Comparison of ENCODE assay signal across 8 cellular contexts in genomic region chr7:5780801-5781496, GRCh38. TPM values are rescaled to one million over a fixed set of nuclear protein-coding genes. Genes with fewer than 3 reads are reported as not detected.
A peak's percentile ranks its signal among the peaks of the same experiment; 100 is the strongest.
DNase-seq lines count a peak whose midpoint lies in the region; ATAC-seq and TF ChIP-seq lines count a peak whose summit lies in the region.

No MANE protein-coding gene starts in this region.

- ATAC-seq in GM21447 (IDR thresholded peaks at IDR 0.05; ENCODE audit: unreplicated experiment) (peak; percentile 39), mucosa of descending colon (peak; percentile 79)
- ATAC-seq in activated CD8-positive, alpha-beta T cell treated with anti-CD3 and anti-CD28 coated beads for 36 hours: peak; percentile 15
- peak; percentile 42 for ATAC-seq in stimulated activated naive CD8-positive, alpha-beta T cell treated with anti-CD3 and anti-CD28 coated beads, Interleukin-15, Interleukin-2, amounts not matched to agents 100 U/mL and 50 U/mL, for 24 hours

- H3K27me3 ChIP-seq in HUES6 (ENCODE audit: control insufficient read depth, insufficient read depth, low read length): no peaks in the 10 kb centered on the region

- H3K36me3 ChIP-seq in HUES6 (ENCODE audit: control insufficient read depth, insufficient read depth, low read length) (peaks cover 15% of the 10 kb centered on the region), mucosa of descending colon (ENCODE audit: low read depth) (no peaks in the 10 kb centered on the region)

- H3K4me3 ChIP-seq in HUES6 (ENCODE audit: low read depth, low read length): peak overlapping the region; percentile 79
- peak overlapping the region; percentile 80 for H3K4me3 ChIP-seq in mucosa of descending colon

- H3K27ac ChIP-seq in HUES6 (ENCODE audit: low read depth, low read length) (peak overlapping the region; percentile 77; the same call in 1 of the 2 replicates), epithelial cell of prostate (peak overlapping the region; percentile 58)

- peaks cover 27% of the 10 kb centered on the region for H3K36me3 Mint-ChIP-seq in activated CD8-positive, alpha-beta T cell treated with anti-CD3 and anti-CD28 coated beads for 36 hours (ENCODE audit: low read depth)

- no peaks in the 10 kb centered on the region for H3K27me3 Mint-ChIP-seq in activated CD8-positive, alpha-beta T cell treated with anti-CD3 and anti-CD28 coated beads for 36 hours

- intact Hi-C loops in activated CD8-positive, alpha-beta T cell treated with anti-CD3 and anti-CD28 coated beads for 36 hours (cut with micrococcal nuclease): loop anchor here (2.0 kb wide), 1 partner anchor 42 kb away; no protein-coding TSS in a partner anchor
- intact Hi-C loops in mucosa of descending colon (cut with DNase I, micrococcal nuclease): no loop called here

- H3K4me3 Mint-ChIP-seq in activated CD8-positive, alpha-beta T cell treated with anti-CD3 and anti-CD28 coated beads for 36 hours: peak overlapping the region; percentile 78

- H3K9me3 ChIP-seq in HUES6 (ENCODE audit: control insufficient read depth, insufficient read depth, low read depth, low read length): peaks cover 3% of the 10 kb centered on the region; the same call in 1 of the 2 replicates
- no peaks in the 10 kb centered on the region for H3K9me3 ChIP-seq in mucosa of descending colon

- H3K4me1 ChIP-seq in HUES6 (ENCODE audit: control insufficient read depth, insufficient read depth, low read length) (peaks cover 3% of the 10 kb centered on the region; the same call in 1 of the 2 replicates), mucosa of descending colon (ENCODE audit: low read depth) (peaks cover 7% of the 10 kb centered on the region)

- POLR2A ChIA-PET in activated CD8-positive, alpha-beta T cell treated with anti-CD3 and anti-CD28 coated beads for 36 hours (lab: Charles Lee): interaction anchor here (0.7 to 1.1 kb wide), 4 partner anchors 14 to 84 kb away, joined by 3 to 4 read pairs (median 3); no protein-coding TSS in a partner anchor

- peak overlapping the region; percentile 88 for H3K27ac Mint-ChIP-seq in activated CD8-positive, alpha-beta T cell treated with anti-CD3 and anti-CD28 coated beads for 36 hours

- H3K4me1 Mint-ChIP-seq in activated CD8-positive, alpha-beta T cell treated with anti-CD3 and anti-CD28 coated beads for 36 hours (ENCODE audit: low read depth): peaks cover 39% of the 10 kb centered on the region

- CTCF ChIA-PET in activated CD8-positive, alpha-beta T cell treated with anti-CD3 and anti-CD28 coated beads for 36 hours (lab: Charles Lee): interaction anchor here (0.6 to 1.5 kb wide), 16 partner anchors 10 to 287 kb away, joined by 3 to 5 read pairs (median 3); no protein-coding TSS in a partner anchor

- H3K9me3 Mint-ChIP-seq in activated CD8-positive, alpha-beta T cell treated with anti-CD3 and anti-CD28 coated beads for 36 hours: peaks cover 3% of the 10 kb centered on the region

- peak; percentile 43 for DNase-seq in EL
- DNase-seq in activated CD8-positive, alpha-beta T cell treated with anti-CD3 and anti-CD28 coated beads for 36 hours: peak; percentile 35
- DNase-seq in epithelial cell of prostate (ENCODE audit: low read depth, low spot score): no peak
- peak; percentile 45 to 75 (median 68) for DNase-seq in mucosa of descending colon
- peak; percentile 49 for DNase-seq in stimulated activated naive CD8-positive, alpha-beta T cell treated with anti-CD3 and anti-CD28 coated beads, Interleukin-15, Interleukin-2, amounts not matched to agents 100 U/mL and 50 U/mL, for 24 hours
- no peak for DNase-seq in NK-92 treated with Interleukin-12 subunit alpha and Interleukin-12 subunit beta, amount 100 ng/mL, for 24 hours (lab: John Stamatoyannopoulos, UW)

- peak overlapping the region; percentile 82 for H3K9ac ChIP-seq in HUES6 (ENCODE audit: low read length)

- TF ChIP-seq CTCF in activated CD8-positive, alpha-beta T cell treated with anti-CD3 and anti-CD28 coated beads for 36 hours (IDR thresholded peaks at IDR 0.05): no peak
- TF ChIP-seq CTCF in mucosa of descending colon (IDR thresholded peaks at IDR 0.05): no peak

RNA-seq across cellular contexts. Expression of gene RNF216, which starts 0.5 kb away (rescaled TPM):
- total RNA-seq in activated CD8-positive, alpha-beta T cell treated with anti-CD3 and anti-CD28 coated beads for 36 hours: 10 to 100 TPM; 46.2 to 48.0 TPM
- 10 to 100 TPM; 17.4 to 39.7 (median 19.6) TPM for total RNA-seq in mucosa of descending colon

Comparison
In these comparisons a context has a peak if more than half of its experiments do, and no peak if none do; other contexts are left out.
1. DNase-seq: peak in EL (single experiment), activated CD8-positive, alpha-beta T cell treated with anti-CD3 and anti-CD28 coated beads for 36 hours (single experiment), mucosa of descending colon (3 of 3) and stimulated activated naive CD8-positive, alpha-beta T cell treated with anti-CD3 and anti-CD28 coated beads, Interleukin-15, Interleukin-2, amounts not matched to agents 100 U/mL and 50 U/mL, for 24 hours (single experiment); none in epithelial cell of prostate (single experiment) and NK-92 treated with Interleukin-12 subunit alpha and Interleukin-12 subunit beta, amount 100 ng/mL, for 24 hours (single experiment).
2. ATAC-seq: peak in every context shown above with its lines; median percentile 79 in mucosa of descending colon; 42 in stimulated activated naive CD8-positive, alpha-beta T cell treated with anti-CD3 and anti-CD28 coated beads, Interleukin-15, Interleukin-2, amounts not matched to agents 100 U/mL and 50 U/mL, for 24 hours; 39 in GM21447; 15 in activated CD8-positive, alpha-beta T cell treated with anti-CD3 and anti-CD28 coated beads for 36 hours.